ENCODE assay signal across 1 cellular context in the genomic region with DNA sequence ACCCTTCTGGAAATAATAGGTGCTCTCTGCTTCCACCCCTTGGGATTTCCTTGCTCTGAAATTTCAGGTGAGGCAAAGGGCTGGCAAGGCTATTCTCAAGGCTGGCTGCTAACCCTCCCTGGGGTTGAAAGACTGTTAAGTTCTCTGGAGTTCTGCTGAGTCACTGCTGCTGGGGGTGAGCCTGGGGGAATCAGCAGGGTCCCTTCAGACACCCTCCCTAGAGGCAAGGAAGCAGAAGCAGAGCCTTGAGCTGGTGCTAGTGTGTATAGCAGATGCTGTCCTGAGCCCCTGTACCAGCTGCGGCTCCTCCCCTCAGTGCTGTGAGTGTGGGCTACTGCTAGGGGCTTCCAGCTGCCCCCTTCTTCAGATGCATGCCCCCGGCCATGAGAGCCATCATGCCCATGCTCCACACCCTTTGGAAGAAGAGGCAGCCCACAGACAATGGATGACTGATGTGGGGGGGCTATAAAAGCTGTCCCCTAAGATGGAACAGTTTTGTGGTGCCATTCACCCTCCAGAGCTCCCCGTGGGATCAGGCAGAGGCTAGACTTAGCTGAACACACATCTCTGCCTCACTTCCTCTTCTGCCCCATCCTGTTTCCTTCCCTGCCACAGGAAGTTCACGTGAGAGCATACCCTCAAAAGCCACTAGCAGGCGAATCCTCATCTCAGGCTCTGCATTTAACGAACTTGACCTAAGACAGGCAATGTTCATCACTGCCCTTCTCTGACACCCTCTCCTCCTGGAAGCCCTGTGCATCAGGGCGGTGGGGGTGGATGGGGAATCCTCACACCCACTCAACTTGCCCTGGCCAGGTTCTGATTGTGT.
TF ChIP-seq lines count a peak whose summit lies in the region.

No MANE protein-coding gene starts in this region.

TF ChIP-seq in K562, 482 proteins besides CTCF, POLR2A, EP300 and RAD21 (continued from another document):
- TF ChIP-seq, protein P1, sequence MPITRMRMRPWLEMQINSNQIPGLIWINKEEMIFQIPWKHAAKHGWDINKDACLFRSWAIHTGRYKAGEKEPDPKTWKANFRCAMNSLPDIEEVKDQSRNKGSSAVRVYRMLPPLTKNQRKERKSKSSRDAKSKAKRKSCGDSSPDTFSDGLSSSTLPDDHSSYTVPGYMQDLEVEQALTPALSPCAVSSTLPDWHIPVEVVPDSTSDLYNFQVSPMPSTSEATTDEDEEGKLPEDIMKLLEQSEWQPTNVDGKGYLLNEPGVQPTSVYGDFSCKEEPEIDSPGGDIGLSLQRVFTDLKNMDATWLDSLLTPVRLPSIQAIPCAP (CRISPR knock-in tag; IDR thresholded peaks at IDR 0.05; ENCODE audit: borderline replicate concordance), result no peak
- TF ChIP-seq SPI1 (IDR thresholded peaks at IDR 0.05; ENCODE audit: borderline replicate concordance, low read depth, low read length), result peak; percentile 85
- no peak for TF ChIP-seq ATF3 (IDR thresholded peaks at IDR 0.05)
- no peak for TF ChIP-seq ATF3 (CRISPR knock-in tag; conservative IDR thresholded peaks at IDR 0.05)
- no peak for TF ChIP-seq ZNF408 (CRISPR knock-in tag; IDR thresholded peaks at IDR 0.05; ENCODE audit: low read depth)
- TF ChIP-seq NFIX (CRISPR knock-in tag; IDR thresholded peaks at IDR 0.05; ENCODE audit: low read depth), result no peak
- TF ChIP-seq POLR3A (IDR thresholded peaks at IDR 0.05; ENCODE audit: borderline replicate concordance, extremely low read depth, insufficient read depth, insufficient read length), result no peak
- no peak for TF ChIP-seq LCOR (CRISPR knock-in tag; IDR thresholded peaks at IDR 0.05)
- TF ChIP-seq RBFOX2 (IDR thresholded peaks at IDR 0.05; ENCODE audit: low read depth, low read length), result no peak
- no peak for TF ChIP-seq TAF15 (IDR thresholded peaks at IDR 0.05; ENCODE audit: low read depth, low read length)
